Comparison of ENCODE assay signal across 8 cellular contexts in genomic region chr2:202634556-202635440, GRCh38. TPM values are rescaled to one million over a fixed set of nuclear protein-coding genes. Genes with fewer than 3 reads are reported as not detected.
DNase-seq lines count a peak whose midpoint lies in the region; ATAC-seq and TF ChIP-seq lines count a peak whose summit lies in the region.

Gene FAM117B (plus strand): TSS chr2:202634969. CDS start chr2:202635188, 219 bp downstream.

- peak within 1 kb of the TSS; percentile 99 for H3K4me3 ChIP-seq in coronary artery

- peaks cover 35% of the 10 kb centered on the region for H3K4me1 Mint-ChIP-seq in activated CD4-positive, alpha-beta T cell treated with anti-CD3 and anti-CD28 coated beads, Interleukin-2, amount 10 ng/mL, durations not matched to agents 24 days and 14 days

- ATAC-seq in GM19351 (IDR thresholded peaks at IDR 0.05; ENCODE audit: unreplicated experiment): peak; percentile 89
- peak; percentile 86 for ATAC-seq in HG03520 (IDR thresholded peaks at IDR 0.05; ENCODE audit: unreplicated experiment)
- ATAC-seq in left colon: peak; percentile 82

- no peaks in the 10 kb centered on the region for H3K27me3 Mint-ChIP-seq in activated CD4-positive, alpha-beta T cell treated with anti-CD3 and anti-CD28 coated beads, Interleukin-2, amount 10 ng/mL, durations not matched to agents 24 days and 14 days

- H3K4me3 Mint-ChIP-seq in activated CD4-positive, alpha-beta T cell treated with anti-CD3 and anti-CD28 coated beads, Interleukin-2, amount 10 ng/mL, durations not matched to agents 24 days and 14 days: peak within 1 kb of the TSS; percentile 98

- peaks cover 4% of the 10 kb centered on the region for H3K36me3 Mint-ChIP-seq in activated CD4-positive, alpha-beta T cell treated with anti-CD3 and anti-CD28 coated beads, Interleukin-2, amount 10 ng/mL, durations not matched to agents 24 days and 14 days (ENCODE audit: low read depth)

- DNase-seq in C1 segment of cervical spinal cord (lab: John Stamatoyannopoulos, UW) (peak; percentile 79 to 98 (median 94)), NCI-H526 treated with DMSO at 0.1 percent for 48 hours (lab: John Stamatoyannopoulos, UW) (peak; percentile 96), coronary artery (ENCODE audit: low spot score) (peak; percentile 99), left colon (peak; percentile 99)
- DNase-seq in activated CD4-positive, alpha-beta T cell treated with anti-CD3 and anti-CD28 coated beads, Interleukin-2, amount 10 ng/mL, durations not matched to agents 24 days and 14 days: peak; percentile 99
- DNase-seq in stimulated activated CD4-positive, alpha-beta T cell treated with anti-CD3 and anti-CD28 coated beads, Interleukin-1b, Interleukin-23, amount 100 ng/mL, for 4 hours (ENCODE audit: low read depth in 2 of 2): peak; percentile 97

- no peaks in the 10 kb centered on the region for H3K9me3 Mint-ChIP-seq in activated CD4-positive, alpha-beta T cell treated with anti-CD3 and anti-CD28 coated beads, Interleukin-2, amount 10 ng/mL, durations not matched to agents 24 days and 14 days

- peak within 1 kb of the TSS; percentile 97 for H3K27ac Mint-ChIP-seq in activated CD4-positive, alpha-beta T cell treated with anti-CD3 and anti-CD28 coated beads, Interleukin-2, amount 10 ng/mL, durations not matched to agents 24 days and 14 days

- peak within 1 kb of the TSS; percentile 94 to 97 for H3K27ac ChIP-seq in coronary artery

- intact Hi-C loops in activated CD4-positive, alpha-beta T cell treated with anti-CD3 and anti-CD28 coated beads, Interleukin-2, amount 10 ng/mL, durations not matched to agents 24 days and 14 days (cut with micrococcal nuclease): loop anchor here (1.0 to 10.0 kb wide), 12 partner anchors 46 to 1820 kb away; partner anchors contain the start of genes BMPR2, BZW1, CASP8 and CYP20A1
- intact Hi-C loops in left colon (cut with DNase I, micrococcal nuclease): no loop called here

- TF ChIP-seq CTCF in coronary artery (IDR thresholded peaks at IDR 0.05): no peak

RNA-seq across cellular contexts. Expression of gene FAM117B, which starts in this region (rescaled TPM):
- 14.5 TPM in 2 replicates for total RNA-seq in activated CD4-positive, alpha-beta T cell treated with anti-CD3 and anti-CD28 coated beads, Interleukin-2, amount 10 ng/mL, durations not matched to agents 24 days and 14 days
- total RNA-seq in left colon: 10 to 100 TPM; 16.1 to 17.7 TPM

Comparison
In these comparisons a context has a peak if more than half of its experiments do, and no peak if none do; other contexts are left out.
1. Peak in every context shown above with its lines: DNase-seq, ATAC-seq, H3K4me3 ChIP-seq and H3K27ac ChIP-seq.